In genomic region chr5:132766020-132766805, GRCh38 we compare ENCODE assay signal across 29 cellular contexts. TPM values are rescaled to one million over a fixed set of nuclear protein-coding genes. Genes with fewer than 3 reads are reported as not detected.
A peak's percentile ranks its signal among the peaks of the same experiment; 100 is the strongest.
DNase-seq lines count a peak whose midpoint lies in the region; ATAC-seq and TF ChIP-seq lines count a peak whose summit lies in the region.
"Had no signal": no experiment of that assay in that cellular context is flagged by ENCODE, and none has a peak within 500 bp of the region (broad histone marks: within the 10 kb centered on the region; RNA-seq: fewer than 3 reads in every experiment).

No MANE protein-coding gene starts in this region.

- intact Hi-C loops in left ventricle myocardium inferior (cut with micrococcal nuclease), result no loop called here

- H3K27ac ChIP-seq in left ventricle myocardium inferior (replicated peaks), result peak overlapping the region; percentile 4
- no peak overlapping the region for H3K27ac ChIP-seq in right atrium auricular region
- H3K27ac ChIP-seq in cingulate gyrus (ENCODE audit: low read depth, low read length), result peak overlapping the region; percentile 76
- H3K27ac ChIP-seq in osteoblast (ENCODE audit: low read depth, low read length), result no peak overlapping the region
- H3K27ac ChIP-seq: brain microvascular endothelial cell, epithelial cell of prostate, KMS-11 had no signal

- peaks cover 41% of the 10 kb centered on the region for H3K36me3 ChIP-seq in left ventricle myocardium inferior
- peaks cover 40% of the 10 kb centered on the region for H3K36me3 ChIP-seq in right atrium auricular region
- H3K36me3 ChIP-seq in osteoblast (ENCODE audit: insufficient read depth, low read length), result peaks cover 27% of the 10 kb centered on the region

- no peaks in the 10 kb centered on the region for H3K9me3 ChIP-seq in left ventricle myocardium inferior (replicated peaks)
- H3K9me3 ChIP-seq in right atrium auricular region, result no peaks in the 10 kb centered on the region
- H3K9me3 ChIP-seq in osteoblast (ENCODE audit: low read depth, low read length), result no peaks in the 10 kb centered on the region
- H3K9me3 ChIP-seq: MG63 had no signal

- H3K79me2 ChIP-seq in osteoblast (ENCODE audit: insufficient read depth, low read length), result peaks cover 43% of the 10 kb centered on the region

- peaks cover 57% of the 10 kb centered on the region for H3K4me1 ChIP-seq in left ventricle myocardium inferior
- H3K4me1 ChIP-seq in right atrium auricular region, result peaks cover 0 to 33% of the 10 kb centered on the region in 2 donors
- H3K4me1 ChIP-seq in osteoblast (ENCODE audit: insufficient read depth, low read length), result peaks cover 13% of the 10 kb centered on the region

- H4K20me1 ChIP-seq in osteoblast (ENCODE audit: insufficient read depth, low read length), result peaks cover 43% of the 10 kb centered on the region

- DNase-seq in left ventricle myocardium inferior (no peak), right atrium auricular region (ENCODE audit: low spot score) (no peak), osteoblast (ENCODE audit: insufficient read length, low spot score, missing footprints) (peak; percentile 57), NOMO-1 treated with dmso at 0.1 percent for 144 hours (lab: John Stamatoyannopoulos, UW; ENCODE audit: unreplicated experiment) (no peak), foreskin melanocyte (no peak)
- DNase-seq: activated CD4-positive, CD25-positive, alpha-beta regulatory T cell; activated naive CD4-positive, alpha-beta T cell treated with anti-CD3 and anti-CD28 coated beads, Interleukin-2, amount 50 U/mL, for 16 hours; brain microvascular endothelial cell; CD8-positive, alpha-beta T cell; effector memory CD4-positive, alpha-beta T cell; immature natural killer cell; MG63; NCI-H1105 treated with DMSO at 0.1 percent for 48 hours; NCI-H187 treated with DMSO at 0.1 percent for 48 hours; NCI-H524 treated with DMSO at 0.1 percent for 48 hours; NK-92 treated with Interleukin-12 subunit alpha and Interleukin-12 subunit beta, amount 100 ng/mL, for 24 hours; PC-3; stimulated activated CD4-positive, alpha-beta T cell treated with anti-CD3 and anti-CD28 coated beads, Interleukin-15, amount 100 ng/mL, for 24 hours; stimulated activated CD4-positive, alpha-beta T cell treated with anti-CD3 and anti-CD28 coated beads, Interleukin-4, amount 100 ng/mL, for 4 hours had no signal

- ATAC-seq in HG02642 (IDR thresholded peaks at IDR 0.05; ENCODE audit: poor library complexity, unreplicated experiment), result no peak
- ATAC-seq: activated T-helper 17 cell treated with anti-CD3 and anti-CD28 coated beads, Interleukin-2, amount 50 U/mL, for 72 hours; CD8-positive, alpha-beta T cell; naive thymus-derived CD8-positive, alpha-beta T cell; PC-3; SK-N-SH treated with all-trans-retinoic acid at 6 μM for 48 hours had no signal

- H3K27me3 ChIP-seq in left ventricle myocardium inferior (ENCODE audit: low read depth) (no peaks in the 10 kb centered on the region), right atrium auricular region (no peaks in the 10 kb centered on the region), osteoblast (ENCODE audit: insufficient read depth, low read length) (no peaks in the 10 kb centered on the region)
- H3K27me3 ChIP-seq: brain microvascular endothelial cell, MG63 had no signal

- TF ChIP-seq CTCF in left ventricle myocardium inferior (IDR thresholded peaks at IDR 0.05; ENCODE audit: borderline replicate concordance) (no peak), right atrium auricular region (IDR thresholded peaks at IDR 0.05) (no peak), osteoblast (IDR thresholded peaks at IDR 0.05; ENCODE audit: extremely low read depth, low read depth, low read length) (no peak)

- H3K4me2 ChIP-seq in osteoblast (ENCODE audit: insufficient read depth, low read length), result no peak overlapping the region
- H3K4me2 ChIP-seq: KMS-11 had no signal

- H3K4me3 ChIP-seq in left ventricle myocardium inferior, result no peak overlapping the region
- H3K4me3 ChIP-seq in right atrium auricular region, result no peak overlapping the region
- no peak overlapping the region for H3K4me3 ChIP-seq in osteoblast (ENCODE audit: insufficient read depth, low read length)
- H3K4me3 ChIP-seq: MG63 had no signal

- no peak overlapping the region for H2AFZ ChIP-seq in osteoblast (ENCODE audit: low read length)

RNA-seq across cellular contexts. Expression of gene SEPTIN8, which starts 10.8 kb away (rescaled TPM):
- total RNA-seq in left ventricle myocardium inferior (27.2 TPM), right atrium auricular region (10 to 100 TPM; 21.1 to 24.8 TPM), osteoblast (32.1 and 33.7 TPM in 2 replicates)

RNA-seq across cellular contexts. Expression of gene CCNI2, which starts 19.0 kb away (rescaled TPM):
- total RNA-seq in left ventricle myocardium inferior (0.08 TPM), right atrium auricular region (not detected), osteoblast (not detected in 2 replicates)
- total RNA-seq: A673, glomerular endothelial cell, PC-3 had no signal

RNA-seq across cellular contexts. Expression of gene KIF3A, which starts 28.9 kb away (rescaled TPM):
- total RNA-seq in left ventricle myocardium inferior (11.9 TPM), right atrium auricular region (1 to 10 TPM; 5.6 to 7.2 TPM), osteoblast (8.5 and 12.7 TPM in 2 replicates)

RNA-seq across cellular contexts. Expression of gene SOWAHA, which starts 46.9 kb away (rescaled TPM):
- not detected for total RNA-seq in left ventricle myocardium inferior
- total RNA-seq in right atrium auricular region, result not detected
- total RNA-seq in osteoblast, result under 0.01 and 0.29 TPM in 2 replicates
- total RNA-seq: A673; activated T-helper 17 cell treated with anti-CD3 and anti-CD28 coated beads, Interleukin-2, amount 50 U/mL, for 72 hours; CD8-positive, alpha-beta T cell; Daoy; glomerular endothelial cell; naive thymus-derived CD8-positive, alpha-beta T cell had no signal

Comparison
In these comparisons a context has a peak if more than half of its experiments do, and no peak if none do; other contexts are left out.
1. H3K27ac ChIP-seq: peak in left ventricle myocardium inferior (single experiment) and cingulate gyrus (single experiment); none in right atrium auricular region (0 of 2) and osteoblast (single experiment).